In the genomic region with DNA sequence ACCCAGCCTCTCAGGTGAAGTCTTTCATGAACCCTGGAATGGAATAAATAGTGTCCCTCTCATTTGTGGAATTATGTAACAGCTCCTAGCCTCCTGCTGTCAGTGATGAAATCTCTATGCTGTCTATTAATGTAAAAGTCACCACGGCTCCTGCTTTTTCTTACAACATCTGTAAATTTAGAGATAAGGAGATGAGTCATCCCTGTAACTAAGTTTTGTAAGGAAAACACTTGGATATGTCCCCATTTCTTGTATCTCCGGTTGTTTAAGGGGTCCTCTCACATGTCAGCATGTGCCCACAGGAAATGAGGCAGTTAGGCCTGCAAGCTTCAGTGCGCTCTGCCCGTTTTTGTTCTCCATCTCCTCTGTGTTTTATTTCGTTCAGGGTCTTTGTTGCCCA, we compare ENCODE assay signal across 1 cellular context.
TF ChIP-seq lines count a peak whose summit lies in the region.

No MANE protein-coding gene starts in this region.

TF ChIP-seq in GM12878, 131 proteins besides CTCF, POLR2A, EP300 and RAD21:
- TF ChIP-seq DPF2 (IDR thresholded peaks at IDR 0.05) (no peak), MYC (IDR thresholded peaks at IDR 0.05; ENCODE audit: insufficient read depth, insufficient read length, insufficient replicate concordance, low read length, severe bottlenecking) (no peak), ATF3 (IDR thresholded peaks at IDR 0.05; ENCODE audit: borderline replicate concordance, extremely low read depth, low read depth, low read length) (no peak), ATF7 (IDR thresholded peaks at IDR 0.05; ENCODE audit: low read depth) (no peak), NFYA (IDR thresholded peaks at IDR 0.05; ENCODE audit: borderline replicate concordance, low read depth, low read length) (no peak), STAT1 (conservative IDR thresholded peaks at IDR 0.05) (no peak), RELA (IDR thresholded peaks at IDR 0.05; ENCODE audit: borderline replicate concordance, partially characterized antibody) (no peak), SREBF2 (IDR thresholded peaks at IDR 0.05; ENCODE audit: low read length) (no peak), E2F8 (IDR thresholded peaks at IDR 0.05; ENCODE audit: low read depth, partially characterized antibody) (no peak), NFIC (IDR thresholded peaks at IDR 0.05; ENCODE audit: low read depth, low read length) (no peak), PAX8 (IDR thresholded peaks at IDR 0.05) (no peak), ZNF207 (IDR thresholded peaks at IDR 0.05; ENCODE audit: borderline replicate concordance) (no peak), ZBTB40 (IDR thresholded peaks at IDR 0.05; ENCODE audit: borderline replicate concordance) (no peak), MYB (IDR thresholded peaks at IDR 0.05; ENCODE audit: borderline replicate concordance, low read depth, low read length) (no peak), YY1 (IDR thresholded peaks at IDR 0.05; ENCODE audit: low read depth, low read length) (no peak), CREM (IDR thresholded peaks at IDR 0.05; ENCODE audit: low read depth) (no peak)
- TF ChIP-seq, protein P1, sequence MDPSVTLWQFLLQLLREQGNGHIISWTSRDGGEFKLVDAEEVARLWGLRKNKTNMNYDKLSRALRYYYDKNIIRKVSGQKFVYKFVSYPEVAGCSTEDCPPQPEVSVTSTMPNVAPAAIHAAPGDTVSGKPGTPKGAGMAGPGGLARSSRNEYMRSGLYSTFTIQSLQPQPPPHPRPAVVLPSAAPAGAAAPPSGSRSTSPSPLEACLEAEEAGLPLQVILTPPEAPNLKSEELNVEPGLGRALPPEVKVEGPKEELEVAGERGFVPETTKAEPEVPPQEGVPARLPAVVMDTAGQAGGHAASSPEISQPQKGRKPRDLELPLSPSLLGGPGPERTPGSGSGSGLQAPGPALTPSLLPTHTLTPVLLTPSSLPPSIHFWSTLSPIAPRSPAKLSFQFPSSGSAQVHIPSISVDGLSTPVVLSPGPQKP (IDR thresholded peaks at IDR 0.05; ENCODE audit: low read depth, low read length) = no peak
- TF ChIP-seq, protein P2, sequence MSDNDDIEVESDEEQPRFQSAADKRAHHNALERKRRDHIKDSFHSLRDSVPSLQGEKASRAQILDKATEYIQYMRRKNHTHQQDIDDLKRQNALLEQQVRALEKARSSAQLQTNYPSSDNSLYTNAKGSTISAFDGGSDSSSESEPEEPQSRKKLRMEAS (IDR thresholded peaks at IDR 0.05; ENCODE audit: low read depth, low read length) = no peak
- TF ChIP-seq, protein P3, sequence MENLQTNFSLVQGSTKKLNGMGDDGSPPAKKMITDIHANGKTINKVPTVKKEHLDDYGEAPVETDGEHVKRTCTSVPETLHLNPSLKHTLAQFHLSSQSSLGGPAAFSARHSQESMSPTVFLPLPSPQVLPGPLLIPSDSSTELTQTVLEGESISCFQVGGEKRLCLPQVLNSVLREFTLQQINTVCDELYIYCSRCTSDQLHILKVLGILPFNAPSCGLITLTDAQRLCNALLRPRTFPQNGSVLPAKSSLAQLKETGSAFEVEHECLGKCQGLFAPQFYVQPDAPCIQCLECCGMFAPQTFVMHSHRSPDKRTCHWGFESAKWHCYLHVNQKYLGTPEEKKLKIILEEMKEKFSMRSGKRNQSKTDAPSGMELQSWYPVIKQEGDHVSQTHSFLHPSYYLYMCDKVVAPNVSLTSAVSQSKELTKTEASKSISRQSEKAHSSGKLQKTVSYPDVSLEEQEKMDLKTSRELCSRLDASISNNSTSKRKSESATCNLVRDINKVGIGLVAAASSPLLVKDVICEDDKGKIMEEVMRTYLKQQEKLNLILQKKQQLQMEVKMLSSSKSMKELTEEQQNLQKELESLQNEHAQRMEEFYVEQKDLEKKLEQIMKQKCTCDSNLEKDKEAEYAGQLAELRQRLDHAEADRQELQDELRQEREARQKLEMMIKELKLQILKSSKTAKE (IDR thresholded peaks at IDR 0.05; ENCODE audit: low read depth, poor library complexity, severe bottlenecking) = no peak
